30 cellular contexts compared by ENCODE assay signal in the genomic region with DNA sequence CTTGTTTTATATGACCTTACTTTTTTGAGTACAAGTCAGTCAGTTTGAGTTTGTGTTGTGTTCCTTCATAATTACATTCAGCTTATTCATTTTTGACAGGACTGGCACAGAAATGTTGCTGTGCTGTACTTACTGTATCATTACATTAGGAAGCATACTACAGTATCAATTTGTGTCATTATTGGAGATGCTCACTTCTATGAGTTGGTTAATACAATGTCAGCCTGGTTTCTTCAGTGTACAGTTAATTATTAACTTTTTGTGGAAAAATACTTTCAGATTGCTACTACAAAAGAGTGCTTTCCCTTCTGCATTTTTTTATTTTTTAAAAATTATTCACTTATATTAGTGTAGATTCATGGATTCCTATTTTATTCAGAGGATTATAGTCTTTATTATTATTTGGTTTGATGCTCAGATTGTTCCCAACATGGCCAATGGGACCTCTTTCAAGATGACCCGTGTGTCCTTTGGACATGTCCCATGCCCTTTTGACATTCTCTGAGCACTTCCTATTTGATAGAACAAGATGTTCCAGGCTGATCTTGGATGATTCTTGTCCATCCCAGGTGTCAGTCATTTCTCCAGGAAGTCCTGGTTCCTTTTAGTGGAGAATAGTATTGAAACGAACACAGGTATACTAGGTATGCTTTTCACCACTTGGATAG.
DNase-seq lines count a peak whose midpoint lies in the region; ATAC-seq, FAIRE-seq and TF ChIP-seq lines count a peak whose summit lies in the region.
"Had no signal": no experiment of that assay in that cellular context is flagged by ENCODE, and none has a peak within 500 bp of the region (broad histone marks: within the 10 kb centered on the region; RNA-seq: fewer than 3 reads in every experiment).

No MANE protein-coding gene starts in this region.

- H3K27ac Mint-ChIP-seq in astrocyte (ENCODE audit: unreplicated experiment) = no peak overlapping the region
- H3K27ac Mint-ChIP-seq: CD14-positive monocyte, endodermal cell, natural killer cell had no signal

- H3K4me3 ChIP-seq in astrocyte (ENCODE audit: insufficient read depth, low read depth, low read length) = no peak overlapping the region
- H3K4me3 ChIP-seq in osteoblast (ENCODE audit: insufficient read depth, low read length) = no peak overlapping the region
- H3K4me3 ChIP-seq: esophagus squamous epithelium, left ventricle myocardium inferior, sigmoid colon, tibial artery had no signal

- H3K27ac ChIP-seq in astrocyte (ENCODE audit: low read depth, low read length) = no peak overlapping the region
- H3K27ac ChIP-seq in osteoblast (ENCODE audit: low read depth, low read length) = no peak overlapping the region
- H3K27ac ChIP-seq: esophagus squamous epithelium, left ventricle myocardium inferior, parathyroid adenoma, RWPE1, sigmoid colon had no signal

- H3K27me3 Mint-ChIP-seq in astrocyte (ENCODE audit: low read depth, unreplicated experiment) = no peaks in the 10 kb centered on the region
- H3K27me3 Mint-ChIP-seq: stimulated activated naive CD8-positive, alpha-beta T cell treated with anti-CD3 and anti-CD28 coated beads, Interleukin-15, Interleukin-2, amounts not matched to agents 100 ng/mL and 50 ng/mL, for 24 hours had no signal

- no peaks in the 10 kb centered on the region for H3K9me3 ChIP-seq in astrocyte (ENCODE audit: insufficient read depth, low read depth, low read length)
- H3K9me3 ChIP-seq in osteoblast (ENCODE audit: low read depth, low read length) = no peaks in the 10 kb centered on the region
- H3K9me3 ChIP-seq: esophagus squamous epithelium, left ventricle myocardium inferior, sigmoid colon, tibial artery had no signal

- ATAC-seq in GM18861 (IDR thresholded peaks at IDR 0.05; ENCODE audit: unreplicated experiment) = peak; percentile 45
- ATAC-seq in HG02623 (IDR thresholded peaks at IDR 0.05; ENCODE audit: unreplicated experiment) = peak; percentile 43
- ATAC-seq in HG03442 (IDR thresholded peaks at IDR 0.05; ENCODE audit: unreplicated experiment) = no peak
- ATAC-seq: activated T-cell treated with anti-CD3 and anti-CD28 coated beads, Interleukin-2, amount 50 U/mL, for 4 hours; natural killer cell had no signal

- H2AFZ ChIP-seq in astrocyte (ENCODE audit: low read depth, low read length) (no peak overlapping the region), osteoblast (ENCODE audit: low read length) (no peak overlapping the region)
- H2AFZ ChIP-seq: parathyroid adenoma had no signal

- no peak overlapping the region for H3K4me2 ChIP-seq in astrocyte (ENCODE audit: low read length)
- H3K4me2 ChIP-seq in osteoblast (ENCODE audit: insufficient read depth, low read length) = no peak overlapping the region

- no peaks in the 10 kb centered on the region for H3K27me3 ChIP-seq in astrocyte (ENCODE audit: insufficient read depth, low read length)
- H3K27me3 ChIP-seq in osteoblast (ENCODE audit: insufficient read depth, low read length) = no peaks in the 10 kb centered on the region
- H3K27me3 ChIP-seq: esophagus squamous epithelium, sigmoid colon, tibial artery had no signal

- no peaks in the 10 kb centered on the region for H3K79me2 ChIP-seq in astrocyte (ENCODE audit: insufficient read depth, low read length)
- no peaks in the 10 kb centered on the region for H3K79me2 ChIP-seq in osteoblast (ENCODE audit: insufficient read depth, low read length)
- H3K79me2 ChIP-seq: parathyroid adenoma had no signal

- H3K4me3 Mint-ChIP-seq in astrocyte (ENCODE audit: unreplicated experiment) = no peak overlapping the region
- H3K4me3 Mint-ChIP-seq: activated T-cell treated with anti-CD3 and anti-CD28 coated beads, Interleukin-2, amount 50 U/mL, for 4 hours; CD14-positive monocyte; endodermal cell; natural killer cell; stimulated activated naive CD8-positive, alpha-beta T cell treated with anti-CD3 and anti-CD28 coated beads, Interleukin-15, Interleukin-2, amounts not matched to agents 100 ng/mL and 50 ng/mL, for 24 hours had no signal

- peaks cover 6% of the 10 kb centered on the region for H3K4me1 Mint-ChIP-seq in astrocyte (ENCODE audit: low read depth, unreplicated experiment)
- H3K4me1 Mint-ChIP-seq: natural killer cell had no signal

- peak; percentile 23 for FAIRE-seq in astrocyte (lab: Jason Lieb, UNC)
- FAIRE-seq: frontal cortex had no signal

- H3K9me3 Mint-ChIP-seq in astrocyte (ENCODE audit: unreplicated experiment) = no peaks in the 10 kb centered on the region
- H3K9me3 Mint-ChIP-seq: activated T-cell treated with anti-CD3 and anti-CD28 coated beads, Interleukin-2, amount 50 U/mL, for 4 hours; CD14-positive monocyte; endodermal cell; natural killer cell; stimulated activated naive CD8-positive, alpha-beta T cell treated with anti-CD3 and anti-CD28 coated beads, Interleukin-15, Interleukin-2, amounts not matched to agents 100 ng/mL and 50 ng/mL, for 24 hours had no signal

- H3K4me1 ChIP-seq in astrocyte (ENCODE audit: insufficient read depth, low read length) (no peaks in the 10 kb centered on the region), osteoblast (ENCODE audit: insufficient read depth, low read length) (peaks cover 15% of the 10 kb centered on the region)
- H3K4me1 ChIP-seq: parathyroid adenoma had no signal

- no peak for DNase-seq in astrocyte (ENCODE audit: low read depth)
- DNase-seq in osteoblast (ENCODE audit: insufficient read length, low spot score, missing footprints) = peak; percentile 14
- no peak for DNase-seq in activated naive CD4-positive, alpha-beta T cell (lab: John Stamatoyannopoulos, UW)
- DNase-seq in NCI-H1436 treated with DMSO at 0.1 percent for 48 hours (lab: John Stamatoyannopoulos, UW) = no peak
- no peak for DNase-seq in occipital lobe (lab: John Stamatoyannopoulos, UW)
- DNase-seq: activated CD4-positive, alpha-beta T cell treated with anti-CD3 and anti-CD28 coated beads for 48 hours; activated naive CD4-positive, alpha-beta T cell treated with Interleukin-2 at 50 U/mL for 16 hours; activated T-cell treated with anti-CD3 and anti-CD28 coated beads, Interleukin-2, amount 50 U/mL, for 4 hours; cortex of kidney; endodermal cell; esophagus squamous epithelium; hippocampal formation; left ventricle myocardium inferior; midbrain; natural killer cell; NCI-H2029 treated with DMSO at 0.1 percent for 48 hours; NCI-H2227 treated with DMSO at 0.1 percent for 48 hours; NCI-H748 treated with DMSO at 0.1 percent for 48 hours; sigmoid colon; stimulated activated CD4-positive, alpha-beta T cell treated with anti-CD3 and anti-CD28 coated beads, Interleukin-15, amount 100 ng/mL, for 24 hours; T-helper 2 cell; tibial artery had no signal

- peaks cover 17% of the 10 kb centered on the region for H3K36me3 ChIP-seq in astrocyte (ENCODE audit: insufficient read depth, low read length)
- H3K36me3 ChIP-seq in osteoblast (ENCODE audit: insufficient read depth, low read length) = peaks cover 27% of the 10 kb centered on the region

- no peak overlapping the region for H3K9ac ChIP-seq in astrocyte (ENCODE audit: low read length)
- H3K9ac ChIP-seq: parathyroid adenoma had no signal

- TF ChIP-seq CTCF in astrocyte (IDR thresholded peaks at IDR 0.05; ENCODE audit: insufficient read depth, low read depth, low read length) (no peak), osteoblast (IDR thresholded peaks at IDR 0.05; ENCODE audit: extremely low read depth, low read depth, low read length) (no peak)

- peaks cover 4% of the 10 kb centered on the region for H3K36me3 Mint-ChIP-seq in astrocyte (ENCODE audit: low read depth, unreplicated experiment)

- H4K20me1 ChIP-seq in astrocyte (ENCODE audit: insufficient read depth, low read length) (no peaks in the 10 kb centered on the region), osteoblast (ENCODE audit: insufficient read depth, low read length) (peaks cover 3% of the 10 kb centered on the region)
